14 cellular contexts compared by ENCODE assay signal in genomic region chr14:68523326-68523610, GRCh38.
DNase-seq lines count a peak whose midpoint lies in the region; ATAC-seq and TF ChIP-seq lines count a peak whose summit lies in the region.
"Had no signal": no experiment of that assay in that cellular context is flagged by ENCODE, and none has a peak within 500 bp of the region (broad histone marks: within the 10 kb centered on the region; RNA-seq: fewer than 3 reads in every experiment).

No MANE protein-coding gene starts in this region.

- H3K36me3 ChIP-seq in cardiac muscle cell (no peaks in the 10 kb centered on the region), psoas muscle (ENCODE audit: insufficient read depth in 1 of 2, low read depth in 1 of 2) (no peaks in the 10 kb centered on the region), upper lobe of right lung (no peaks in the 10 kb centered on the region)
- H3K36me3 ChIP-seq: SJSA1 had no signal

- H3K9me3 ChIP-seq in cardiac muscle cell (ENCODE audit: low read depth) (no peaks in the 10 kb centered on the region), psoas muscle (no peaks in the 10 kb centered on the region), upper lobe of right lung (no peaks in the 10 kb centered on the region)
- H3K9me3 ChIP-seq: SJSA1 had no signal

- no peak for ATAC-seq in left ventricle myocardium superior
- ATAC-seq in left lobe of liver = no peak
- ATAC-seq in psoas muscle = no peak
- no peak for ATAC-seq in upper lobe of right lung
- no peak for ATAC-seq in GM18870 (IDR thresholded peaks at IDR 0.05; ENCODE audit: unreplicated experiment)
- ATAC-seq: activated naive CD4-positive, alpha-beta T cell treated with anti-CD3 and anti-CD28 coated beads, Interleukin-2, amount 50 U/mL, for 72 hours; K562 had no signal

- intact Hi-C loops in left ventricle myocardium superior (cut with micrococcal nuclease) (loop anchor here (10.0 kb wide), 2 partner anchors 278 to 578 kb away; no protein-coding TSS in a partner anchor), psoas muscle (cut with DNase I) (loop anchor here in 1 of 2 donors (5.0 kb wide), 1 partner anchor 154 kb away; no protein-coding TSS in a partner anchor), upper lobe of right lung (cut with DNase I) (no loop called here)

- no peak for DNase-seq in cardiac muscle cell (ENCODE audit: low read depth in 1 of 2, low spot score in 1 of 2)
- no peak for DNase-seq in left ventricle myocardium superior
- DNase-seq in left lobe of liver (ENCODE audit: low spot score) = peak; percentile 41
- DNase-seq in psoas muscle = no peak
- no peak for DNase-seq in upper lobe of right lung
- DNase-seq in KG1 (lab: John Stamatoyannopoulos, UW) = no peak
- DNase-seq in erythroblast (lab: John Stamatoyannopoulos, UW) = no peak
- DNase-seq: activated CD8-positive, alpha-beta memory T cell treated with anti-CD3 and anti-CD28 coated beads, Interleukin-2, amount 50 U/mL, for 4 hours; kidney glomerular epithelial cell had no signal

- no peak overlapping the region for H3K4me3 ChIP-seq in cardiac muscle cell
- no peak overlapping the region for H3K4me3 ChIP-seq in psoas muscle
- H3K4me3 ChIP-seq in upper lobe of right lung = no peak overlapping the region
- H3K4me3 ChIP-seq: K562, SJSA1 had no signal

- no peak for TF ChIP-seq POLR2A in erythroblast (IDR thresholded peaks at IDR 0.05; ENCODE audit: low read length)

- H3K27ac ChIP-seq in cardiac muscle cell (peak overlapping the region; percentile 79), psoas muscle (peak overlapping the region; percentile 31), upper lobe of right lung (peak overlapping the region; percentile 38)
- H3K27ac ChIP-seq: parathyroid adenoma, SJSA1 had no signal

- TF ChIP-seq CTCF in cardiac muscle cell (IDR thresholded peaks at IDR 0.05; ENCODE audit: low read depth, low read length) (no peak), psoas muscle (IDR thresholded peaks at IDR 0.05) (no peak), upper lobe of right lung (IDR thresholded peaks at IDR 0.05) (no peak)

- H3K4me1 ChIP-seq in cardiac muscle cell (ENCODE audit: low read depth) = peaks cover 12% of the 10 kb centered on the region
- peaks cover 25% of the 10 kb centered on the region for H3K4me1 ChIP-seq in psoas muscle
- H3K4me1 ChIP-seq in upper lobe of right lung = peaks cover 38% of the 10 kb centered on the region

- 60 to 86% (median 70%) methylated on average over 4 of the region's 4 CpGs for WGBS in psoas muscle, 3 donors

- H3K27me3 ChIP-seq in cardiac muscle cell (no peaks in the 10 kb centered on the region), psoas muscle (ENCODE audit: insufficient read depth in 3 of 3, low read length in 2 of 3) (no peaks in the 10 kb centered on the region), upper lobe of right lung (no peaks in the 10 kb centered on the region)
- H3K27me3 ChIP-seq: SJSA1 had no signal
